ENCODE assay signal across 1 cellular context in the genomic region with DNA sequence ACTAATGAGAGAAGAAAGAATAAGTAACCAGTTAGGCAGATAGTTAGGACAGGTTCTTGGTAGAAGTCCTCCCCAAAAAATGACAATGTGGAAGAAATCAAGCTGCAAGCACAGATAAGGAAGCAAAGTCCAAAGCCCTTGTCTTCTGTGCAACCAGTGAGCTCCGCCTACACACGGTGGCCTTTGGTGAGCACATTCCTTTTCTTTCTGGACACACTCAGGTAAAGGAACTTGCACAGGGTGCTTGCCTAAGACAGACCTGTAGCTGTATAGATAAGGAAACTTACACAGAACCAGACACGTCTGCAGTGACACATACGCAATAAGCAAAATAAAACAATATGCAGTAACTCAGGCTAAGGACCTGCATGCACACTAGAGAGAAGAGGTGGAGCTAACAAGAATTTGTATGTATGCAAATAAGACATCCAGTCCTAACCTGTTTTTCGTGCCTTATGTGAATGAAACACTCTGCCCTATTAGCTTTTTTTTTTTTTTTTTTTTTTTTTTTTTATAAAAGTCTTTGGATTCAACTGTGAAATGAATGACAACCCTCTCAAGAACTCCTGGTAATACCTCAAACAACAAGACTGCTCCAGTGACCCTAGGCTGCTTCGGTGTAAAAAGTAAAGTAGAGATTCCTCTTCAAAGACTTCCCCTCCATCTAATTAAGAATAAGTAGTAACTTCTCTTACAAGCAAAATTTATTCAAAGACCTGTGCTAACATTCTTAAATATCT.
TF ChIP-seq lines count a peak whose summit lies in the region.

No MANE protein-coding gene starts in this region.

TF ChIP-seq in HepG2, 621 proteins besides CTCF, POLR2A, EP300 and RAD21 (continued from another document and continues in another):
- TF ChIP-seq, protein P1, sequence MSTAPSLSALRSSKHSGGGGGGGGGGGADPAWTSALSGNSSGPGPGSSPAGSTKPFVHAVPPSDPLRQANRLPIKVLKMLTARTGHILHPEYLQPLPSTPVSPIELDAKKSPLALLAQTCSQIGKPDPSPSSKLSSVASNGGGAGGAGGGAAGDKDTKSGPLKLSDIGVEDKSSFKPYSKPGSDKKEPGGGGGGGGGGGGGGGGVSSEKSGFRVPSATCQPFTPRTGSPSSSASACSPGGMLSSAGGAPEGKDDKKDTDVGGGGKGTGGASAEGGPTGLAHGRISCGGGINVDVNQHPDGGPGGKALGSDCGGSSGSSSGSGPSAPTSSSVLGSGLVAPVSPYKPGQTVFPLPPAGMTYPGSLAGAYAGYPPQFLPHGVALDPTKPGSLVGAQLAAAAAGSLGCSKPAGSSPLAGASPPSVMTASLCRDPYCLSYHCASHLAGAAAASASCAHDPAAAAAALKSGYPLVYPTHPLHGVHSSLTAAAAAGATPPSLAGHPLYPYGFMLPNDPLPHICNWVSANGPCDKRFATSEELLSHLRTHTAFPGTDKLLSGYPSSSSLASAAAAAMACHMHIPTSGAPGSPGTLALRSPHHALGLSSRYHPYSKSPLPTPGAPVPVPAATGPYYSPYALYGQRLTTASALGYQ (CRISPR knock-in tag; IDR thresholded peaks at IDR 0.05), result no peak
- no peak for TF ChIP-seq ZNF496 (CRISPR knock-in tag; IDR thresholded peaks at IDR 0.05; ENCODE audit: insufficient replicate concordance)
- 0 out of 2 replicates have a peak, but pooled peaks have one; percentile 61 for TF ChIP-seq MBD4 (IDR thresholded peaks at IDR 0.05; ENCODE audit: borderline replicate concordance, low read length)
- TF ChIP-seq CBX2 (IDR thresholded peaks at IDR 0.05; ENCODE audit: low read depth, low read length), result no peak
- no peak for TF ChIP-seq CBX2 (CRISPR knock-in tag; IDR thresholded peaks at IDR 0.05; ENCODE audit: low read depth)
- TF ChIP-seq ZNF101 (CRISPR knock-in tag; IDR thresholded peaks at IDR 0.05; ENCODE audit: borderline replicate concordance, low read depth), result no peak
- TF ChIP-seq ZSCAN22 (CRISPR knock-in tag; IDR thresholded peaks at IDR 0.05), result no peak
- TF ChIP-seq ZNF562 (CRISPR knock-in tag; IDR thresholded peaks at IDR 0.05; ENCODE audit: borderline replicate concordance), result no peak
- TF ChIP-seq KLF9 (CRISPR knock-in tag; IDR thresholded peaks at IDR 0.05; ENCODE audit: low read depth), result no peak
- no peak for TF ChIP-seq GMEB1 (CRISPR knock-in tag; IDR thresholded peaks at IDR 0.05; ENCODE audit: borderline replicate concordance)
- no peak for TF ChIP-seq HIVEP1 (CRISPR knock-in tag; IDR thresholded peaks at IDR 0.05)
- no peak for TF ChIP-seq CSRNP1 (CRISPR knock-in tag; IDR thresholded peaks at IDR 0.05)
- no peak for TF ChIP-seq BORCS8-MEF2B (CRISPR knock-in tag; IDR thresholded peaks at IDR 0.05)
- no peak for TF ChIP-seq ZNF83 (CRISPR knock-in tag; IDR thresholded peaks at IDR 0.05; ENCODE audit: borderline replicate concordance)
- TF ChIP-seq NBN (conservative IDR thresholded peaks at IDR 0.05), result no peak
- no peak for TF ChIP-seq ZNF383 (CRISPR knock-in tag; IDR thresholded peaks at IDR 0.05; ENCODE audit: borderline replicate concordance)
- no peak for TF ChIP-seq PCBP2 (optimal IDR thresholded peaks at IDR 0.05; ENCODE audit: low read depth, low read length, poor library complexity, severe bottlenecking)
- no peak for TF ChIP-seq HOXD1 (CRISPR knock-in tag; IDR thresholded peaks at IDR 0.05)
- TF ChIP-seq, protein P2, sequence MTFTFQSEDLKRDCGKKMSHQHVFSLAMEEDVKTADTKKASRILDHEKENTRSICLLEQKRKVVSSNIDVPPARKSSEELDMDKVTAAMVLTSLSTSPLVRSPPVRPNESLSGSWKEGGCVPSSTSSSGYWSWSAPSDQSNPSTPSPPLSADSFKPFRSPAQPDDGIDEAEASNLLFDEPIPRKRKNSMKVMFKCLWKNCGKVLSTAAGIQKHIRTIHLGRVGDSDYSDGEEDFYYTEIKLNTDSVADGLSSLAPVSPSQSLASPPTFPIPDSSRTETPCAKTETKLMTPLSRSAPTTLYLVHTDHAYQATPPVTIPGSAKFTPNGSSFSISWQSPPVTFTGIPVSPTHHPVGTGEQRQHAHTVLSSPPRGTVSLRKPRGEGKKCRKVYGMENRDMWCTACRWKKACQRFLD (CRISPR knock-in tag; IDR thresholded peaks at IDR 0.05; ENCODE audit: borderline replicate concordance), result peak; percentile 50; the same call in 1 of the 2 replicates
- no peak for TF ChIP-seq ZNF451 (CRISPR knock-in tag; IDR thresholded peaks at IDR 0.05)
- no peak for TF ChIP-seq ZNF569 (CRISPR knock-in tag; IDR thresholded peaks at IDR 0.05; ENCODE audit: borderline replicate concordance)
- no peak for TF ChIP-seq ZSCAN21 (CRISPR knock-in tag; IDR thresholded peaks at IDR 0.05; ENCODE audit: borderline replicate concordance)
- no peak for TF ChIP-seq HMGA1 (CRISPR knock-in tag; conservative IDR thresholded peaks at IDR 0.05)
- TF ChIP-seq ZNF281 (CRISPR knock-in tag; IDR thresholded peaks at IDR 0.05; ENCODE audit: borderline replicate concordance), result no peak
- peak; percentile 69 for TF ChIP-seq MED1 (CRISPR knock-in tag; IDR thresholded peaks at IDR 0.05)
- 0 out of 2 replicates have a peak, but pooled peaks have one; percentile 14 for TF ChIP-seq ZNF670 (CRISPR knock-in tag; IDR thresholded peaks at IDR 0.05; ENCODE audit: borderline replicate concordance)
- TF ChIP-seq, protein P3, sequence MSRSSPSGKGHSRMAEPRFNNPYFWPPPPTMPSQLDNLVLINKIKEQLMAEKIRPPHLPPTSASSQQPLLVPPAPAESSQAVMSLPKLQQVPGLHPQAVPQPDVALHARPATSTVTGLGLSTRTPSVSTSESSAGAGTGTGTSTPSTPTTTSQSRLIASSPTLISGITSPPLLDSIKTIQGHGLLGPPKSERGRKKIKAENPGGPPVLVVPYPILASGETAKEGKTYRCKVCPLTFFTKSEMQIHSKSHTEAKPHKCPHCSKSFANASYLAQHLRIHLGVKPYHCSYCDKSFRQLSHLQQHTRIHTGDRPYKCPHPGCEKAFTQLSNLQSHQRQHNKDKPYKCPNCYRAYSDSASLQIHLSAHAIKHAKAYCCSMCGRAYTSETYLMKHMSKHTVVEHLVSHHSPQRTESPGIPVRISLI (CRISPR knock-in tag; IDR thresholded peaks at IDR 0.05; ENCODE audit: borderline replicate concordance), result peak; percentile 49; the same call in 1 of the 2 replicates
- no peak for TF ChIP-seq ZNF274 (CRISPR knock-in tag; IDR thresholded peaks at IDR 0.05)
- no peak for TF ChIP-seq TAF15 (IDR thresholded peaks at IDR 0.05; ENCODE audit: low read depth, low read length, poor library complexity, severe bottlenecking)
- no peak for TF ChIP-seq ZNF414 (CRISPR knock-in tag; IDR thresholded peaks at IDR 0.05)
- TF ChIP-seq ATM (IDR thresholded peaks at IDR 0.05; ENCODE audit: borderline replicate concordance), result no peak
- TF ChIP-seq SETDB1 (CRISPR knock-in tag; IDR thresholded peaks at IDR 0.05; ENCODE audit: borderline replicate concordance), result no peak
- TF ChIP-seq ZNF367 (CRISPR knock-in tag; IDR thresholded peaks at IDR 0.05; ENCODE audit: borderline replicate concordance), result no peak
- TF ChIP-seq ZNF878 (CRISPR knock-in tag; IDR thresholded peaks at IDR 0.05), result no peak
- TF ChIP-seq, protein P4, sequence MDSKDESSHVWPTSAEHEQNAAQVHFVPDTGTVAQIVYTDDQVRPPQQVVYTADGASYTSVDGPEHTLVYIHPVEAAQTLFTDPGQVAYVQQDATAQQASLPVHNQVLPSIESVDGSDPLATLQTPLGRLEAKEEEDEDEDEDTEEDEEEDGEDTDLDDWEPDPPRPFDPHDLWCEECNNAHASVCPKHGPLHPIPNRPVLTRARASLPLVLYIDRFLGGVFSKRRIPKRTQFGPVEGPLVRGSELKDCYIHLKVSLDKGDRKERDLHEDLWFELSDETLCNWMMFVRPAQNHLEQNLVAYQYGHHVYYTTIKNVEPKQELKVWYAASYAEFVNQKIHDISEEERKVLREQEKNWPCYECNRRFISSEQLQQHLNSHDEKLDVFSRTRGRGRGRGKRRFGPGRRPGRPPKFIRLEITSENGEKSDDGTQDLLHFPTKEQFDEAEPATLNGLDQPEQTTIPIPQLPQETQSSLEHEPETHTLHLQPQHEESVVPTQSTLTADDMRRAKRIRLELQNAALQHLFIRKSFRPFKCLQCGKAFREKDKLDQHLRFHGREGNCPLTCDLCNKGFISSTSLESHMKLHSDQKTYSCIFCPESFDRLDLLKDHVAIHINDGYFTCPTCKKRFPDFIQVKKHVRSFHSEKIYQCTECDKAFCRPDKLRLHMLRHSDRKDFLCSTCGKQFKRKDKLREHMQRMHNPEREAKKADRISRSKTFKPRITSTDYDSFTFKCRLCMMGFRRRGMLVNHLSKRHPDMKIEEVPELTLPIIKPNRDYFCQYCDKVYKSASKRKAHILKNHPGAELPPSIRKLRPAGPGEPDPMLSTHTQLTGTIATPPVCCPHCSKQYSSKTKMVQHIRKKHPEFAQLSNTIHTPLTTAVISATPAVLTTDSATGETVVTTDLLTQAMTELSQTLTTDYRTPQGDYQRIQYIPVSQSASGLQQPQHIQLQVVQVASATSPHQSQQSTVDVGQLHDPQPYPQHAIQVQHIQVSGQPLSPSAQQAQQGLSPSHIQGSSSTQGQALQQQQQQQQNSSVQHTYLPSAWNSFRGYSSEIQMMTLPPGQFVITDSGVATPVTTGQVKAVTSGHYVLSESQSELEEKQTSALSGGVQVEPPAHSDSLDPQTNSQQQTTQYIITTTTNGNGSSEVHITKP (CRISPR knock-in tag; IDR thresholded peaks at IDR 0.05; ENCODE audit: low read depth), result no peak
- TF ChIP-seq ZNF75D (CRISPR knock-in tag; IDR thresholded peaks at IDR 0.05; ENCODE audit: borderline replicate concordance), result no peak
- no peak for TF ChIP-seq FOXM1 (CRISPR knock-in tag; IDR thresholded peaks at IDR 0.05)
- TF ChIP-seq ZNF501 (CRISPR knock-in tag; IDR thresholded peaks at IDR 0.05), result no peak
- TF ChIP-seq AHR (CRISPR knock-in tag; IDR thresholded peaks at IDR 0.05), result no peak
- no peak for TF ChIP-seq CHCHD3 (CRISPR knock-in tag; IDR thresholded peaks at IDR 0.05)
- no peak for TF ChIP-seq ZNF207 (IDR thresholded peaks at IDR 0.05; ENCODE audit: borderline replicate concordance)
- no peak for TF ChIP-seq ZNF879 (CRISPR knock-in tag; IDR thresholded peaks at IDR 0.05)
- TF ChIP-seq BRD4 (CRISPR knock-in tag; IDR thresholded peaks at IDR 0.05), result peak; percentile 55; the same call in 1 of the 2 replicates
- TF ChIP-seq RBFOX2 (IDR thresholded peaks at IDR 0.05; ENCODE audit: low read depth, low read length), result peak; percentile 75
- TF ChIP-seq JUND (CRISPR knock-in tag; IDR thresholded peaks at IDR 0.05), result no peak
- TF ChIP-seq SALL2 (CRISPR knock-in tag; IDR thresholded peaks at IDR 0.05), result no peak
- no peak for TF ChIP-seq ZNF235 (CRISPR knock-in tag; IDR thresholded peaks at IDR 0.05; ENCODE audit: borderline replicate concordance)
- no peak for TF ChIP-seq BHLHE40 (IDR thresholded peaks at IDR 0.05; ENCODE audit: low read length)
- no peak for TF ChIP-seq ZNF7 (CRISPR knock-in tag; IDR thresholded peaks at IDR 0.05)
- TF ChIP-seq SNAPC2 (CRISPR knock-in tag; IDR thresholded peaks at IDR 0.05), result 0 out of 2 replicates have a peak, but pooled peaks have one; percentile 61
- TF ChIP-seq ZNF143 (CRISPR knock-in tag; IDR thresholded peaks at IDR 0.05), result no peak
- TF ChIP-seq ESRRA (CRISPR knock-in tag; IDR thresholded peaks at IDR 0.05; ENCODE audit: low read depth), result no peak
- no peak for TF ChIP-seq ZNF343 (CRISPR knock-in tag; IDR thresholded peaks at IDR 0.05)
